ENCODE assay signal across 29 cellular contexts in genomic region chr9:100432736-100433135, GRCh38. TPM values are rescaled to one million over a fixed set of nuclear protein-coding genes. Genes with fewer than 3 reads are reported as not detected.
"Had no signal": no experiment of that assay in that cellular context is flagged by ENCODE, and none has a peak within 500 bp of the region (broad histone marks: within the 10 kb centered on the region; RNA-seq: fewer than 3 reads in every experiment).

No MANE protein-coding gene starts in this region.

- DNase-seq: dermis blood vessel endothelial cell; effector memory CD4-positive, alpha-beta T cell; foreskin melanocyte; glutamatergic neuron; heart right ventricle; hippocampal formation; left cardiac atrium; left lung; mesenchymal stem cell; mucosa of descending colon; naive B cell; stimulated activated CD4-positive, alpha-beta T cell treated with anti-CD3 and anti-CD28 coated beads, Interleukin-2, amount 100 ng/mL, for 24 hours; stimulated activated CD4-positive, alpha-beta T cell treated with anti-CD3 and anti-CD28 coated beads, Interleukin-4, amount 100 ng/mL, for 24 hours; stimulated activated naive CD4-positive, alpha-beta T cell treated with Interleukin-2 at 50 U/mL for 16 hours; stomach; tibial artery; upper lobe of right lung; uterus had no signal

- ATAC-seq: heart right ventricle; left cardiac atrium; mucosa of descending colon; natural killer cell treated with Interleukin-12 subunit alpha and Interleukin-12 subunit beta and Interleukin-15 and Interleukin-18, amount 100 ng/mL, for 72 hours; sciatic nerve; stimulated activated effector memory CD8-positive, alpha-beta T cell treated with anti-CD3 and anti-CD28 coated beads, Interleukin-12 subunit alpha, Interleukin-12 subunit beta, amount 100 ng/mL, for 72 hours; upper lobe of right lung had no signal

- H3K36me3 Mint-ChIP-seq: naive B cell; natural killer cell treated with Interleukin-12 subunit alpha and Interleukin-12 subunit beta and Interleukin-15 and Interleukin-18, amount 100 ng/mL, for 72 hours had no signal

- H3K9me3 ChIP-seq: esophagus muscularis mucosa, heart right ventricle, left lung, mucosa of descending colon, neutrophil, prostate gland, right atrium auricular region, stomach, tibial artery, upper lobe of right lung, uterus had no signal

- H3K27ac Mint-ChIP-seq: naive B cell; natural killer cell treated with Interleukin-12 subunit alpha and Interleukin-12 subunit beta and Interleukin-15 and Interleukin-18, amount 100 ng/mL, for 72 hours; stimulated activated effector memory CD8-positive, alpha-beta T cell treated with anti-CD3 and anti-CD28 coated beads, Interleukin-12 subunit alpha, Interleukin-12 subunit beta, amount 100 ng/mL, for 72 hours had no signal

- H3K27ac ChIP-seq: coronary artery, esophagus muscularis mucosa, heart right ventricle, left lung, neutrophil, prostate gland, right atrium auricular region, stomach, tibial artery, upper lobe of right lung, uterus had no signal

- H3K4me3 Mint-ChIP-seq: mesothelial cell of epicardium; naive B cell; natural killer cell treated with Interleukin-12 subunit alpha and Interleukin-12 subunit beta and Interleukin-15 and Interleukin-18, amount 100 ng/mL, for 72 hours; neural crest cell; stimulated activated effector memory CD8-positive, alpha-beta T cell treated with anti-CD3 and anti-CD28 coated beads, Interleukin-12 subunit alpha, Interleukin-12 subunit beta, amount 100 ng/mL, for 72 hours had no signal

- H3K4me1 ChIP-seq: prostate gland had no signal

- H3K27me3 ChIP-seq: esophagus muscularis mucosa, heart right ventricle, left lung, right atrium auricular region, stomach, tibial artery, upper lobe of right lung, uterus had no signal

- H3K9me3 Mint-ChIP-seq: mesothelial cell of epicardium; natural killer cell treated with Interleukin-12 subunit alpha and Interleukin-12 subunit beta and Interleukin-15 and Interleukin-18, amount 100 ng/mL, for 72 hours; neural crest cell; stimulated activated effector memory CD8-positive, alpha-beta T cell treated with anti-CD3 and anti-CD28 coated beads, Interleukin-12 subunit alpha, Interleukin-12 subunit beta, amount 100 ng/mL, for 72 hours had no signal

- H3K27me3 Mint-ChIP-seq: naive B cell; natural killer cell treated with Interleukin-12 subunit alpha and Interleukin-12 subunit beta and Interleukin-15 and Interleukin-18, amount 100 ng/mL, for 72 hours had no signal

- H3K36me3 ChIP-seq: esophagus muscularis mucosa, heart right ventricle, left lung, neutrophil, prostate gland, right atrium auricular region, stomach, tibial artery, upper lobe of right lung, uterus had no signal

- H3K4me3 ChIP-seq: coronary artery, esophagus muscularis mucosa, heart right ventricle, left lung, mucosa of descending colon, prostate gland, right atrium auricular region, stomach, tibial artery, upper lobe of right lung, uterus had no signal

RNA-seq across cellular contexts. Expression of gene TMEFF1, which starts 40.2 kb away (rescaled TPM):
- total RNA-seq: lower leg skin had no signal
